ENCODE assay signal across 21 cellular contexts in genomic region chr5:174937201-174938130, GRCh38.
"Had no signal": no experiment of that assay in that cellular context is flagged by ENCODE, and none has a peak within 500 bp of the region (broad histone marks: within the 10 kb centered on the region; RNA-seq: fewer than 3 reads in every experiment).

No MANE protein-coding gene starts in this region.

- H3K9me3 ChIP-seq: left lung, lower lobe of right lung, testis, upper lobe of left lung had no signal

- H3K9ac ChIP-seq: parathyroid adenoma had no signal

- H2AFZ ChIP-seq: parathyroid adenoma had no signal

- H3K36me3 ChIP-seq: left lung, lower lobe of right lung, stomach, tibial artery, upper lobe of left lung had no signal

- H3K27ac Mint-ChIP-seq: naive thymus-derived CD8-positive, alpha-beta T cell; progenitor cell of endocrine pancreas; stimulated activated effector memory CD8-positive, alpha-beta T cell treated with anti-CD3 and anti-CD28 coated beads, Interleukin-12 subunit alpha, Interleukin-12 subunit beta, amount 100 ng/mL, for 72 hours had no signal

- H3K27me3 ChIP-seq: testis, upper lobe of left lung had no signal

- H3K9me3 Mint-ChIP-seq: neural crest cell; stimulated activated effector memory CD8-positive, alpha-beta T cell treated with anti-CD3 and anti-CD28 coated beads, Interleukin-12 subunit alpha, Interleukin-12 subunit beta, amount 100 ng/mL, for 72 hours had no signal

- H3K4me2 ChIP-seq: smooth muscle cell had no signal

- H3K4me3 ChIP-seq: dorsolateral prefrontal cortex, left lung, lower lobe of right lung, smooth muscle cell, stomach, testis, tibial artery, upper lobe of left lung had no signal

- H3K4me1 ChIP-seq: left lung, lower lobe of right lung, parathyroid adenoma, testis, tibial artery, upper lobe of left lung had no signal

- H3K4me3 Mint-ChIP-seq: naive thymus-derived CD8-positive, alpha-beta T cell; neural crest cell; stimulated activated effector memory CD8-positive, alpha-beta T cell treated with anti-CD3 and anti-CD28 coated beads, Interleukin-12 subunit alpha, Interleukin-12 subunit beta, amount 100 ng/mL, for 72 hours had no signal

- DNase-seq: central memory CD4-positive, alpha-beta T cell; dorsolateral prefrontal cortex; effector CD4-positive, alpha-beta T cell; kidney; left lung; lower lobe of right lung; naive thymus-derived CD8-positive, alpha-beta T cell; stimulated activated CD4-positive, alpha-beta T cell treated with anti-CD3 and anti-CD28 coated beads, Interleukin-12 subunit alpha, Interleukin-12 subunit beta, amount 100 ng/mL, for 4 hours; stimulated activated CD4-positive, alpha-beta T cell treated with anti-CD3 and anti-CD28 coated beads, Interleukin-1b, Interleukin-23, amount 100 ng/mL, for 48 hours; stimulated activated CD4-positive, alpha-beta T cell treated with anti-CD3 and anti-CD28 coated beads, Interleukin-4, amount 100 ng/mL, for 1 hour; stimulated activated naive CD4-positive, alpha-beta T cell treated with Interleukin-2 at 50 U/mL for 16 hours; stomach; testis; tibial artery; upper lobe of left lung had no signal

- H3K36me3 Mint-ChIP-seq: naive thymus-derived CD8-positive, alpha-beta T cell; stimulated activated effector memory CD8-positive, alpha-beta T cell treated with anti-CD3 and anti-CD28 coated beads, Interleukin-12 subunit alpha, Interleukin-12 subunit beta, amount 100 ng/mL, for 72 hours had no signal

- H3K4me1 Mint-ChIP-seq: naive thymus-derived CD8-positive, alpha-beta T cell; stimulated activated effector memory CD8-positive, alpha-beta T cell treated with anti-CD3 and anti-CD28 coated beads, Interleukin-12 subunit alpha, Interleukin-12 subunit beta, amount 100 ng/mL, for 72 hours had no signal

- ATAC-seq: left lung; lower lobe of right lung; naive thymus-derived CD8-positive, alpha-beta T cell; right cardiac atrium; stimulated activated effector memory CD8-positive, alpha-beta T cell treated with anti-CD3 and anti-CD28 coated beads, Interleukin-12 subunit alpha, Interleukin-12 subunit beta, amount 100 ng/mL, for 72 hours had no signal

- H3K27ac ChIP-seq: left lung, lower lobe of right lung, parathyroid adenoma, stomach, testis, tibial artery, upper lobe of left lung had no signal
